14 cellular contexts compared by ENCODE assay signal in genomic region chr1:21287905-21288514, GRCh38. TPM values are rescaled to one million over a fixed set of nuclear protein-coding genes. Genes with fewer than 3 reads are reported as not detected.
DNase-seq lines count a peak whose midpoint lies in the region; ATAC-seq and FAIRE-seq lines count a peak whose summit lies in the region.
"Had no signal": no experiment of that assay in that cellular context is flagged by ENCODE, and none has a peak within 500 bp of the region (broad histone marks: within the 10 kb centered on the region; RNA-seq: fewer than 3 reads in every experiment).

No MANE protein-coding gene starts in this region.

- peaks cover 22% of the 10 kb centered on the region for H3K36me3 Mint-ChIP-seq in activated T-cell treated with anti-CD3 and anti-CD28 coated beads, Interleukin-2, amount 50 U/mL, for 4 hours (ENCODE audit: insufficient read depth)
- peaks cover 14% of the 10 kb centered on the region for H3K36me3 Mint-ChIP-seq in central memory CD8-positive, alpha-beta T cell (ENCODE audit: insufficient read depth)

- H3K4me1 Mint-ChIP-seq in activated T-cell treated with anti-CD3 and anti-CD28 coated beads, Interleukin-2, amount 50 U/mL, for 4 hours (ENCODE audit: low read depth): peaks cover 54% of the 10 kb centered on the region
- peaks cover 42% of the 10 kb centered on the region for H3K4me1 Mint-ChIP-seq in central memory CD8-positive, alpha-beta T cell

- no peak overlapping the region for H3K4me3 ChIP-seq in small intestine (ENCODE audit: low read depth in 1 of 2, low read length in 2 of 2)

- WGBS in small intestine, 3 donors: 47 to 71% (median 62%) methylated on average over 8 of the region's 8 CpGs

- H3K9me3 Mint-ChIP-seq in activated T-cell treated with anti-CD3 and anti-CD28 coated beads, Interleukin-2, amount 50 U/mL, for 4 hours: no peaks in the 10 kb centered on the region
- H3K9me3 Mint-ChIP-seq in central memory CD8-positive, alpha-beta T cell: no peaks in the 10 kb centered on the region

- H3K27ac Mint-ChIP-seq in central memory CD8-positive, alpha-beta T cell (ENCODE audit: low read depth): peak overlapping the region; percentile 55

- H3K27me3 ChIP-seq in small intestine (ENCODE audit: control insufficient read depth in 2 of 2, insufficient read depth in 2 of 2, low read length in 2 of 2): no peaks in the 10 kb centered on the region
- H3K27me3 ChIP-seq: vagina had no signal

- H3K4me1 ChIP-seq in small intestine (ENCODE audit: control insufficient read depth in 2 of 2, insufficient read depth in 1 of 2, low read depth in 1 of 2, low read length in 1 of 2): peaks cover 0 to 12% of the 10 kb centered on the region in 2 donors

- H3K9me3 ChIP-seq in small intestine (ENCODE audit: control insufficient read depth, low read depth): no peaks in the 10 kb centered on the region
- H3K9me3 ChIP-seq: vagina had no signal

- FAIRE-seq in small intestine (lab: Jason Lieb, UNC): no peak

- no peaks in the 10 kb centered on the region for H3K27me3 Mint-ChIP-seq in activated T-cell treated with anti-CD3 and anti-CD28 coated beads, Interleukin-2, amount 50 U/mL, for 4 hours (ENCODE audit: low read depth)
- no peaks in the 10 kb centered on the region for H3K27me3 Mint-ChIP-seq in central memory CD8-positive, alpha-beta T cell

- ATAC-seq in activated T-cell treated with anti-CD3 and anti-CD28 coated beads, Interleukin-2, amount 50 U/mL, for 4 hours: no peak
- no peak for ATAC-seq in central memory CD8-positive, alpha-beta T cell (replicated peaks; ENCODE audit: extremely low read depth, poor library complexity, severe bottlenecking)
- no peak for ATAC-seq in HG02973 (IDR thresholded peaks at IDR 0.05; ENCODE audit: unreplicated experiment)

- H3K4me3 Mint-ChIP-seq in activated T-cell treated with anti-CD3 and anti-CD28 coated beads, Interleukin-2, amount 50 U/mL, for 4 hours: peak overlapping the region; percentile 85
- peak overlapping the region; percentile 88 for H3K4me3 Mint-ChIP-seq in central memory CD8-positive, alpha-beta T cell

- peaks cover 0 to 2% of the 10 kb centered on the region in 2 donors for H3K36me3 ChIP-seq in small intestine (ENCODE audit: control insufficient read depth in 2 of 2, insufficient read depth in 2 of 2, low read length in 2 of 2)
- H3K36me3 ChIP-seq: vagina had no signal

- no peak overlapping the region for H3K27ac ChIP-seq in small intestine (ENCODE audit: low read depth in 1 of 2, low read length in 1 of 2)

- DNase-seq in activated T-cell treated with anti-CD3 and anti-CD28 coated beads, Interleukin-2, amount 50 U/mL, for 4 hours: no peak
- DNase-seq in activated T-cell treated with anti-CD3 and anti-CD28 coated beads for 4 hours: no peak
- peak; percentile 74 for DNase-seq in MV-4-11 (lab: John Stamatoyannopoulos, UW)
- no peak for DNase-seq in central memory CD8-positive, alpha-beta T cell (ENCODE audit: low spot score in 2 of 2)
- peak; percentile 40 for DNase-seq in small intestine
- no peak for DNase-seq in DMS53 (lab: John Stamatoyannopoulos, UW)
- DNase-seq in activated effector memory CD4-positive, alpha-beta T cell treated with anti-CD3 and anti-CD28 coated beads, Interleukin-2, amount 50 U/mL, for 16 hours: no peak
- DNase-seq: ACHN; activated gamma-delta T cell treated with Interleukin-2 at 50 U/mL for 16 hours; DMS79 treated with DMSO at 0.1 percent for 48 hours; NK-92 treated with Interleukin-12 subunit alpha and Interleukin-12 subunit beta, amount 100 ng/mL, for 24 hours; posterior cingulate gyrus had no signal

RNA-seq across cellular contexts. Expression of gene ECE1, which starts 2.3 kb away (rescaled TPM):
- 100 to 1,000 TPM; 121 to 168 (median 149) TPM for total RNA-seq in activated T-cell treated with anti-CD3 and anti-CD28 coated beads, Interleukin-2, amount 50 U/mL, for 4 hours
- 10 to 100 TPM; 20.8 to 58.1 (median 22.7) TPM for polyA plus RNA-seq in small intestine

Comparison
In these comparisons a context has a peak if more than half of its experiments do, and no peak if none do; other contexts are left out.
1. DNase-seq: peak in MV-4-11 (single experiment) and small intestine (single experiment); none in activated T-cell treated with anti-CD3 and anti-CD28 coated beads, Interleukin-2, amount 50 U/mL, for 4 hours (single experiment), activated T-cell treated with anti-CD3 and anti-CD28 coated beads for 4 hours (single experiment), central memory CD8-positive, alpha-beta T cell (0 of 2), DMS53 (single experiment) and activated effector memory CD4-positive, alpha-beta T cell treated with anti-CD3 and anti-CD28 coated beads, Interleukin-2, amount 50 U/mL, for 16 hours (single experiment).